Comparison of ENCODE assay signal across 6 cellular contexts in genomic region chr19:36128392-36128736, GRCh38. TPM values are rescaled to one million over a fixed set of nuclear protein-coding genes. Genes with fewer than 3 reads are reported as not detected.
DNase-seq lines count a peak whose midpoint lies in the region; ATAC-seq lines count a peak whose summit lies in the region.

No MANE protein-coding gene starts in this region.

- H3K4me3 ChIP-seq in urinary bladder (ENCODE audit: low read depth, low read length), result peak overlapping the region; percentile 22

- intact Hi-C loops in left cardiac atrium (cut with DNase I), result no loop called here

- H3K36me3 ChIP-seq in urinary bladder (ENCODE audit: insufficient read depth), result peaks cover 3% of the 10 kb centered on the region

- ATAC-seq in GM21529 (IDR thresholded peaks at IDR 0.05; ENCODE audit: unreplicated experiment), result peak; percentile 15
- ATAC-seq in left cardiac atrium, result peak; percentile 13 to 23
- no peak for ATAC-seq in HG03135 (IDR thresholded peaks at IDR 0.05; ENCODE audit: unreplicated experiment)
- no peak for ATAC-seq in HG02884 (IDR thresholded peaks at IDR 0.05; ENCODE audit: unreplicated experiment)

- peaks cover 3% of the 10 kb centered on the region for H3K4me1 ChIP-seq in urinary bladder (ENCODE audit: insufficient read depth)

- DNase-seq in RPMI7951 (ENCODE audit: low read depth), result peak; percentile 16
- DNase-seq in left cardiac atrium, result no peak

- WGBS in urinary bladder, result 11% methylated on average over 10 of the region's 10 CpGs

- H3K27ac ChIP-seq in urinary bladder (ENCODE audit: low read depth), result peak overlapping the region; percentile 63

RNA-seq across cellular contexts. Expression of gene CAPNS1, which starts 11.5 kb away (rescaled TPM):
- total RNA-seq in RPMI7951 (2014; rRNA removed; shearing (Covaris generic)), result 526 and 543 TPM in 2 replicates
- 100 to 1,000 TPM; 614 TPM for total RNA-seq in left cardiac atrium
- 132 TPM for total RNA-seq in urinary bladder
- 665 TPM for polyA plus RNA-seq in urinary bladder

RNA-seq across cellular contexts. Expression of gene TBCB, which starts 13.1 kb away (rescaled TPM):
- 317 and 522 TPM in 2 replicates for total RNA-seq in RPMI7951 (2014; rRNA removed; shearing (Covaris generic))
- total RNA-seq in left cardiac atrium (10 to 100 TPM; 81.2 to 85.0 TPM), urinary bladder (80.6 TPM)
- polyA plus RNA-seq in urinary bladder, result 278 TPM

RNA-seq across cellular contexts. Expression of gene POLR2I, which starts 13.7 kb away (rescaled TPM):
- total RNA-seq in RPMI7951 (2014; rRNA removed; shearing (Covaris generic)), result 137 and 167 TPM in 2 replicates
- total RNA-seq in left cardiac atrium (100 to 1,000 TPM in 1 of 2 donors, 10 to 100 TPM in 1; 92.6 to 104 TPM), urinary bladder (44.5 TPM)
- polyA plus RNA-seq in urinary bladder, result 78.9 TPM

RNA-seq across cellular contexts. Expression of gene OVOL3, which starts 17.4 kb away (rescaled TPM):
- not detected in 2 replicates for total RNA-seq in RPMI7951 (2014; rRNA removed; shearing (Covaris generic))
- total RNA-seq in left cardiac atrium (not detected), urinary bladder (not detected)
- not detected for polyA plus RNA-seq in urinary bladder

RNA-seq across cellular contexts. Expression of gene COX7A1, which starts 23.9 kb away (rescaled TPM):
- 6.1 and 7.0 TPM in 2 replicates for total RNA-seq in RPMI7951 (2014; rRNA removed; shearing (Covaris generic))
- 1,000 to 10,000 TPM; 1,384 to 1,769 TPM for total RNA-seq in left cardiac atrium
- 15.1 TPM for total RNA-seq in urinary bladder
- polyA plus RNA-seq in urinary bladder, result 92.0 TPM

Comparison
In these comparisons a context has a peak if more than half of its experiments do, and no peak if none do; other contexts are left out.
1. ATAC-seq: peak in GM21529 (single experiment) and left cardiac atrium (2 of 2); none in HG03135 (single experiment) and HG02884 (single experiment).